ENCODE assay signal across 8 cellular contexts in genomic region chr6:55578537-55579363, GRCh38. TPM values are rescaled to one million over a fixed set of nuclear protein-coding genes. Genes with fewer than 3 reads are reported as not detected.
DNase-seq lines count a peak whose midpoint lies in the region; ATAC-seq and TF ChIP-seq lines count a peak whose summit lies in the region.

TSS of gene HMGCLL1 (minus strand) at chr6:55579192. CDS start at chr6:55579055, 137 bp downstream.

- intact Hi-C loops in cardiac septum (cut with DNase I) = no loop called here

- 10% methylated on average over 39 of the region's 49 CpGs for WGBS in SK-N-SH (ENCODE audit: low lambda C conversion rate)

- peak within 1 kb of the TSS; percentile 50 for H3K4me2 ChIP-seq in SK-N-SH

- TF ChIP-seq CTCF in GM13976 (IDR thresholded peaks at IDR 0.05; ENCODE audit: borderline replicate concordance, control extremely low read depth, extremely low read depth, insufficient read depth, missing control alignments) (no peak), SK-N-SH (IDR thresholded peaks at IDR 0.05) (no peak), omental fat pad (IDR thresholded peaks at IDR 0.05) (no peak)

- peaks cover 5% of the 10 kb centered on the region for H3K9me3 ChIP-seq in SK-N-SH

- TF ChIP-seq EP300 in SK-N-SH (IDR thresholded peaks at IDR 0.05; ENCODE audit: borderline replicate concordance in 1 of 2, low read depth in 1 of 2, low read length in 1 of 2) = no peak

- TF ChIP-seq RAD21 in SK-N-SH (IDR thresholded peaks at IDR 0.05; ENCODE audit: low read length) = no peak

- no peak within 1 kb of the TSS for H2AFZ ChIP-seq in SK-N-SH (ENCODE audit: low read depth)

- DNase-seq in GM13976 (ENCODE audit: low spot score) (peak; percentile 10), SK-N-SH (peak; percentile 74), cardiac septum (ENCODE audit: low spot score) (peak; percentile 71), omental fat pad (ENCODE audit: low spot score) (no peak), H4 (ENCODE audit: low spot score) (no peak), SIG-M5 (lab: John Stamatoyannopoulos, UW) (no peak), NOMO-1 (lab: John Stamatoyannopoulos, UW; ENCODE audit: unreplicated experiment in 2 of 2) (no peak)

- POLR2A ChIA-PET in SK-N-SH (lab: Yijun Ruan, JAX) = no interaction called here

- H4K20me1 ChIP-seq in SK-N-SH (ENCODE audit: insufficient read depth) = no peaks in the 10 kb centered on the region

- H3K4me3 ChIP-seq in SK-N-SH (ENCODE audit: low read depth in 2 of 2, low read length in 1 of 2) = peak within 1 kb of the TSS; percentile 23 to 50; a peak in 3 of 4 replicates

- in situ Hi-C loops in GM13976 (cut with MboI; ENCODE audit: low sequenced_read_pairs, unreplicated experiment) = no loop called here

- H3K4me1 ChIP-seq in SK-N-SH (ENCODE audit: control insufficient read depth in 1 of 2, insufficient read depth in 2 of 2, low read depth in 1 of 2, low read length in 1 of 2) = no peaks in the 10 kb centered on the region; a peak in 1 of 4 replicates

- no peaks in the 10 kb centered on the region for H3K36me3 ChIP-seq in SK-N-SH (replicated peaks in 1 of 2; ENCODE audit: control insufficient read depth in 1 of 2, insufficient read depth in 2 of 2, low read length in 1 of 2)

- no peaks in the 10 kb centered on the region for H3K27me3 ChIP-seq in SK-N-SH (ENCODE audit: insufficient read depth)

- H3K79me2 ChIP-seq in SK-N-SH (ENCODE audit: insufficient read depth) = no peaks in the 10 kb centered on the region; the same call in 1 of the 2 replicates

- ATAC-seq in omental fat pad (ENCODE audit: low FRiP score) = peak; percentile 41
- ATAC-seq in HG03108 (IDR thresholded peaks at IDR 0.05; ENCODE audit: unreplicated experiment) = no peak

- no peaks in the 10 kb centered on the region for H3F3A ChIP-seq in SK-N-SH (replicated peaks; ENCODE audit: insufficient read depth)

- no peak within 1 kb of the TSS for H3K9ac ChIP-seq in SK-N-SH

- CTCF ChIA-PET in SK-N-SH (lab: Yijun Ruan, JAX) = interaction anchor here (0.8 to 1.5 kb wide), 3 partner anchors 10 to 29 kb away, joined by 3 to 4 read pairs (median 3); no protein-coding TSS in a partner anchor

- H3K9me2 ChIP-seq in SK-N-SH = no peaks in the 10 kb centered on the region

- H3K27ac ChIP-seq in SK-N-SH (ENCODE audit: low read depth in 2 of 2, low read length in 1 of 2) = no peak within 1 kb of the TSS

TF ChIP-seq in SK-N-SH, 30 proteins besides CTCF, POLR2A, EP300 and RAD21:
- TF ChIP-seq YY1 (IDR thresholded peaks at IDR 0.05; ENCODE audit: low read depth) (no peak), CHD2 (IDR thresholded peaks at IDR 0.05; ENCODE audit: low read length, partially characterized antibody) (no peak), SMC3 (IDR thresholded peaks at IDR 0.05; ENCODE audit: low read depth, low read length) (no peak), PBX3 (IDR thresholded peaks at IDR 0.05) (no peak), GATA2 (CRISPR knock-in tag; IDR thresholded peaks at IDR 0.05) (no peak), FOXJ3 (CRISPR knock-in tag; IDR thresholded peaks at IDR 0.05) (no peak), FOSL2 (IDR thresholded peaks at IDR 0.05; ENCODE audit: borderline replicate concordance, low read depth) (no peak), RXRA (IDR thresholded peaks at IDR 0.05; ENCODE audit: borderline replicate concordance, low read depth) (no peak), REST (IDR thresholded peaks at IDR 0.05; ENCODE audit: low read depth, low read length) (no peak), TAF1 (IDR thresholded peaks at IDR 0.05; ENCODE audit: borderline replicate concordance, low read depth, low read length) (no peak), MEF2A (IDR thresholded peaks at IDR 0.05; ENCODE audit: borderline replicate concordance, low read depth) (no peak)

RNA-seq across cellular contexts. Expression of gene HMGCLL1, which starts in this region (rescaled TPM):
- polyA plus RNA-seq in SK-N-SH (2012; rRNA removed) = 0.05 TPM in 1 of 2 replicates, not detected in the other
- polyA plus RNA-seq in SK-N-SH (2012; cell fraction: cytosol; rRNA removed) = 0.01 and 0.03 TPM in 2 replicates
- not detected in 2 replicates for polyA plus RNA-seq in SK-N-SH (2012; cell fraction: nucleus; rRNA removed)
- total RNA-seq in cardiac septum = 1.2 TPM
- 1 to 10 TPM in 2 of 4 donors, under 1 TPM in 2; 0.82 to 4.1 (median 1.2) TPM for total RNA-seq in omental fat pad
- total RNA-seq in H4 (2014; rRNA removed; shearing (Covaris generic)) = 0.19 TPM in 1 of 2 replicates, not detected in the other

Comparison
In these comparisons a context has a peak if more than half of its experiments do, and no peak if none do; other contexts are left out.
1. Peak in DNase-seq, H3K4me3 ChIP-seq and H3K4me2 ChIP-seq in SK-N-SH; RNA of the gene not detected or under 1 TPM.
2. DNase-seq: peak in GM13976 (single experiment) and cardiac septum (single experiment); none in omental fat pad (single experiment), H4 (single experiment), SIG-M5 (single experiment) and NOMO-1 (0 of 2).